ENCODE assay signal across 9 cellular contexts in genomic region chr7:2644514-2645273, GRCh38. TPM values are rescaled to one million over a fixed set of nuclear protein-coding genes. Genes with fewer than 3 reads are reported as not detected.
DNase-seq lines count a peak whose midpoint lies in the region; ATAC-seq, FAIRE-seq and TF ChIP-seq lines count a peak whose summit lies in the region.
"Had no signal": no experiment of that assay in that cellular context is flagged by ENCODE, and none has a peak within 500 bp of the region (broad histone marks: within the 10 kb centered on the region; RNA-seq: fewer than 3 reads in every experiment).

No MANE protein-coding gene starts in this region.

- DNase-seq in glutamatergic neuron: no peak
- no peak for DNase-seq in Ammon's horn (ENCODE audit: low spot score)
- no peak for DNase-seq in frontal cortex (ENCODE audit: low spot score in 2 of 2)
- no peak for DNase-seq in NCI-H526 (lab: John Stamatoyannopoulos, UW)
- no peak for DNase-seq in esophagus squamous epithelium (lab: John Stamatoyannopoulos, UW)
- DNase-seq: NCI-H1417 treated with DMSO at 0.1 percent for 48 hours had no signal

- 40 to 60% methylated on average over 1 to 2 of the region's 19 CpGs for WGBS in esophagus squamous epithelium, 2 donors

- intact Hi-C loops in esophagus squamous epithelium (cut with DNase I): no loop called here

- H3K9ac ChIP-seq in BLaER1: peak overlapping the region; percentile 72
- no peak overlapping the region for H3K9ac ChIP-seq in HUES48 (ENCODE audit: low read depth, low read length)

- no peak for TF ChIP-seq POLR2A in esophagus squamous epithelium (IDR thresholded peaks at IDR 0.05)

- H3K9me3 ChIP-seq in BLaER1 (no peaks in the 10 kb centered on the region), HUES48 (ENCODE audit: control insufficient read depth, insufficient read depth, low read length) (no peaks in the 10 kb centered on the region), esophagus squamous epithelium (no peaks in the 10 kb centered on the region)

- peaks cover 95% of the 10 kb centered on the region for H4K20me1 ChIP-seq in BLaER1

- H3K27ac ChIP-seq in BLaER1 (peak overlapping the region; percentile 82), HUES48 (ENCODE audit: low read depth, low read length) (peak overlapping the region; percentile 46), esophagus squamous epithelium (peak overlapping the region in 2 of 4 donors; percentile 5 to 13)

- H3K4me3 Mint-ChIP-seq in glutamatergic neuron (ENCODE audit: unreplicated experiment): no peak overlapping the region

- H3K4me3 ChIP-seq in BLaER1: peak overlapping the region; percentile 55
- no peak overlapping the region for H3K4me3 ChIP-seq in HUES48 (ENCODE audit: low read depth, low read length)
- H3K4me3 ChIP-seq in esophagus squamous epithelium: no peak overlapping the region

- H3K36me3 ChIP-seq in BLaER1: peaks cover 51% of the 10 kb centered on the region
- H3K36me3 ChIP-seq in HUES48 (ENCODE audit: control insufficient read depth, insufficient read depth, low read length): peaks cover 22% of the 10 kb centered on the region
- H3K36me3 ChIP-seq in esophagus squamous epithelium: peaks cover 0 to 29% (median 17%) of the 10 kb centered on the region in 3 donors

- H3K4me1 ChIP-seq in BLaER1 (peaks cover 96% of the 10 kb centered on the region), HUES48 (ENCODE audit: control insufficient read depth, insufficient read depth, low read length) (peaks cover 24% of the 10 kb centered on the region), esophagus squamous epithelium (peaks cover 30 to 55% (median 39%) of the 10 kb centered on the region in 3 donors)

- H3K4me2 ChIP-seq in BLaER1: peak overlapping the region; percentile 97

- H3K4me1 Mint-ChIP-seq in glutamatergic neuron (ENCODE audit: low read depth, unreplicated experiment): peaks cover 11% of the 10 kb centered on the region

- no peaks in the 10 kb centered on the region for H3K36me3 Mint-ChIP-seq in glutamatergic neuron (ENCODE audit: unreplicated experiment)

- TF ChIP-seq CTCF in glutamatergic neuron (IDR thresholded peaks at IDR 0.05; ENCODE audit: partially characterized antibody, unreplicated experiment) (no peak), esophagus squamous epithelium (IDR thresholded peaks at IDR 0.05) (no peak)

- H3K27me3 ChIP-seq in BLaER1: no peaks in the 10 kb centered on the region
- H3K27me3 ChIP-seq in HUES48 (ENCODE audit: control insufficient read depth, insufficient read depth, low read length): no peaks in the 10 kb centered on the region
- no peaks in the 10 kb centered on the region for H3K27me3 ChIP-seq in esophagus squamous epithelium

- H3K27ac Mint-ChIP-seq in glutamatergic neuron (ENCODE audit: unreplicated experiment): peak overlapping the region; percentile 33

- no peak for FAIRE-seq in frontal cortex (lab: Jason Lieb, UNC)

- peak; percentile 25 for ATAC-seq in GM19397 (IDR thresholded peaks at IDR 0.05; ENCODE audit: unreplicated experiment)

- peaks cover 1% of the 10 kb centered on the region for H3K27me3 Mint-ChIP-seq in glutamatergic neuron (ENCODE audit: unreplicated experiment)

- H3K9me3 Mint-ChIP-seq in glutamatergic neuron (ENCODE audit: unreplicated experiment): no peaks in the 10 kb centered on the region

RNA-seq across cellular contexts. Expression of gene TTYH3, which starts 12.9 kb away (rescaled TPM):
- 324 TPM for total RNA-seq in glutamatergic neuron (ENCODE audit: unreplicated experiment)
- 29.3 TPM for total RNA-seq in frontal cortex
- 10 to 100 TPM in 2 of 4 donors, 1 to 10 TPM in 2; 4.7 to 23.1 (median 10.2) TPM for total RNA-seq in esophagus squamous epithelium

RNA-seq across cellular contexts. Expression of gene AMZ1, which starts 43.3 kb away (rescaled TPM):
- total RNA-seq in glutamatergic neuron (ENCODE audit: unreplicated experiment) (0.15 TPM), frontal cortex (1.6 TPM), esophagus squamous epithelium (under 1 TPM in 2 of 4 donors, not detected in 2; 0.12 to 0.19 TPM)

Comparison
In these comparisons a context has a peak if more than half of its experiments do, and no peak if none do; other contexts are left out.
1. RNA of gene TTYH3, which starts 12.9 kb away (total RNA-seq): 324 TPM in glutamatergic neuron (single experiment); 29.3 TPM in frontal cortex (single experiment) and 4.7 to 23.1 TPM in esophagus squamous epithelium; every median in the first group is over 10 times any median in the second.